Comparison of ENCODE assay signal across 8 cellular contexts in genomic region chr18:2657788-2658458, GRCh38. TPM values are rescaled to one million over a fixed set of nuclear protein-coding genes. Genes with fewer than 3 reads are reported as not detected.
A peak's percentile ranks its signal among the peaks of the same experiment; 100 is the strongest.
DNase-seq lines count a peak whose midpoint lies in the region; ATAC-seq and TF ChIP-seq lines count a peak whose summit lies in the region.

No MANE protein-coding gene starts in this region.

- peak overlapping the region; percentile 95 for H3K27ac Mint-ChIP-seq in T-helper 2 cell treated with Interferon-gamma antibody and Interleukin-4, amounts not matched to agents 5 μg/mL and 100 μg/mL, for 36 hours

- CTCF ChIA-PET in HEK293T (lab: Yijun Ruan, JAX), result no interaction called here

- no peaks in the 10 kb centered on the region for H3K9me3 Mint-ChIP-seq in T-helper 2 cell treated with Interferon-gamma antibody and Interleukin-4, amounts not matched to agents 5 μg/mL and 100 μg/mL, for 36 hours

- POLR2A ChIA-PET in HEK293T (lab: Yijun Ruan, JAX), result no interaction called here

- H3K4me1 Mint-ChIP-seq in T-helper 2 cell treated with Interferon-gamma antibody and Interleukin-4, amounts not matched to agents 5 μg/mL and 100 μg/mL, for 36 hours (ENCODE audit: low read depth), result peaks cover 43% of the 10 kb centered on the region

- no peak for ATAC-seq in HG03565 (IDR thresholded peaks at IDR 0.05; ENCODE audit: unreplicated experiment)
- no peak for ATAC-seq in left lobe of liver

- peaks cover 21% of the 10 kb centered on the region for H3K9me3 ChIP-seq in BLaER1

- peak overlapping the region; percentile 88 for H3K4me2 ChIP-seq in BLaER1

- DNase-seq in HEK293T (ENCODE audit: extremely low spot score) (no peak), foreskin fibroblast (peak; percentile 47 to 78), skeletal muscle cell (ENCODE audit: low read depth) (peak; percentile 30), left lobe of liver (ENCODE audit: low spot score) (no peak)
- no peak for DNase-seq in T-helper 2 cell treated with Interferon-gamma antibody and Interleukin-4, amounts not matched to agents 5 μg/mL and 100 μg/mL, for 36 hours (ENCODE audit: low spot score)
- DNase-seq in activated CD4-positive, alpha-beta T cell treated with anti-CD3 and anti-CD28 coated beads, Interleukin-2, amount 50 U/mL, for 1 hour, result no peak

- H3K4me1 ChIP-seq in BLaER1, result peaks cover 29% of the 10 kb centered on the region

- peak overlapping the region; percentile 96; the same call in 1 of the 2 replicates for H3K9ac ChIP-seq in BLaER1

- no peak for TF ChIP-seq CTCF in foreskin fibroblast (IDR thresholded peaks at IDR 0.05; ENCODE audit: low read depth, low read length)

- peak overlapping the region; percentile 15; the same call in 1 of the 2 replicates for H3K27ac ChIP-seq in BLaER1

- H3K36me3 Mint-ChIP-seq in T-helper 2 cell treated with Interferon-gamma antibody and Interleukin-4, amounts not matched to agents 5 μg/mL and 100 μg/mL, for 36 hours (ENCODE audit: low read depth), result peaks cover 42% of the 10 kb centered on the region

- H4K20me1 ChIP-seq in BLaER1, result peaks cover 68% of the 10 kb centered on the region

- H3K27me3 Mint-ChIP-seq in T-helper 2 cell treated with Interferon-gamma antibody and Interleukin-4, amounts not matched to agents 5 μg/mL and 100 μg/mL, for 36 hours (ENCODE audit: low read depth), result no peaks in the 10 kb centered on the region

- H3K27me3 ChIP-seq in BLaER1, result no peaks in the 10 kb centered on the region

- H3K4me3 ChIP-seq in BLaER1 (peak overlapping the region; percentile 83), foreskin fibroblast (ENCODE audit: low read depth in 1 of 2, low read length in 2 of 2) (peak overlapping the region; percentile 66 to 93), skeletal muscle cell (ENCODE audit: low read depth, low read length) (peak overlapping the region; percentile 91)

- peaks cover 21% of the 10 kb centered on the region for H3K36me3 ChIP-seq in BLaER1

- H3K4me3 Mint-ChIP-seq in T-helper 2 cell treated with Interferon-gamma antibody and Interleukin-4, amounts not matched to agents 5 μg/mL and 100 μg/mL, for 36 hours, result peak overlapping the region; percentile 96

TF ChIP-seq in HEK293T, 16 proteins besides CTCF, POLR2A, EP300 and RAD21:
- no peak for TF ChIP-seq NFRKB (IDR thresholded peaks at IDR 0.05)
- peak; percentile 98 for TF ChIP-seq ARNT (IDR thresholded peaks at IDR 0.05)
TF ChIP-seq in HEK293T: peak in this region for 1.

RNA-seq across cellular contexts. Expression of gene SMCHD1, which starts 2.4 kb away (rescaled TPM):
- total RNA-seq in left lobe of liver, result 15.2 TPM

Comparison
In these comparisons a context has a peak if more than half of its experiments do, and no peak if none do; other contexts are left out.
1. DNase-seq: peak in foreskin fibroblast (2 of 2) and skeletal muscle cell (single experiment); none in HEK293T (single experiment), T-helper 2 cell treated with Interferon-gamma antibody and Interleukin-4, amounts not matched to agents 5 μg/mL and 100 μg/mL, for 36 hours (single experiment), left lobe of liver (single experiment) and activated CD4-positive, alpha-beta T cell treated with anti-CD3 and anti-CD28 coated beads, Interleukin-2, amount 50 U/mL, for 1 hour (single experiment).
2. Peak in every context shown above with its lines, with median percentiles within 50 percentile points of each other: H3K4me3 ChIP-seq.